In genomic region chr3:194884649-194885315, GRCh38 we compare ENCODE assay signal across 1 cellular context.
TF ChIP-seq lines count a peak whose summit lies in the region.

No MANE protein-coding gene starts in this region.

TF ChIP-seq in HepG2, 621 proteins besides CTCF, POLR2A, EP300 and RAD21 (continued from another document):
- no peak for TF ChIP-seq HOMEZ (CRISPR knock-in tag; IDR thresholded peaks at IDR 0.05; ENCODE audit: low read depth)
- TF ChIP-seq, protein P1, sequence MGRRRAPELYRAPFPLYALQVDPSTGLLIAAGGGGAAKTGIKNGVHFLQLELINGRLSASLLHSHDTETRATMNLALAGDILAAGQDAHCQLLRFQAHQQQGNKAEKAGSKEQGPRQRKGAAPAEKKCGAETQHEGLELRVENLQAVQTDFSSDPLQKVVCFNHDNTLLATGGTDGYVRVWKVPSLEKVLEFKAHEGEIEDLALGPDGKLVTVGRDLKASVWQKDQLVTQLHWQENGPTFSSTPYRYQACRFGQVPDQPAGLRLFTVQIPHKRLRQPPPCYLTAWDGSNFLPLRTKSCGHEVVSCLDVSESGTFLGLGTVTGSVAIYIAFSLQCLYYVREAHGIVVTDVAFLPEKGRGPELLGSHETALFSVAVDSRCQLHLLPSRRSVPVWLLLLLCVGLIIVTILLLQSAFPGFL (CRISPR knock-in tag; IDR thresholded peaks at IDR 0.05), result no peak
- TF ChIP-seq ZBTB7A (CRISPR knock-in tag; IDR thresholded peaks at IDR 0.05), result no peak
- TF ChIP-seq THAP7 (CRISPR knock-in tag; IDR thresholded peaks at IDR 0.05), result no peak
- no peak for TF ChIP-seq GABPA (IDR thresholded peaks at IDR 0.05; ENCODE audit: low read depth, low read length)
- no peak for TF ChIP-seq GABPA (CRISPR knock-in tag; IDR thresholded peaks at IDR 0.05; ENCODE audit: low read depth)
- TF ChIP-seq ZNF530 (CRISPR knock-in tag; IDR thresholded peaks at IDR 0.05; ENCODE audit: low read depth), result no peak
- no peak for TF ChIP-seq KLF12 (CRISPR knock-in tag; IDR thresholded peaks at IDR 0.05; ENCODE audit: borderline replicate concordance)
- TF ChIP-seq PHF20 (CRISPR knock-in tag; IDR thresholded peaks at IDR 0.05), result no peak
- TF ChIP-seq SRSF4 (IDR thresholded peaks at IDR 0.05; ENCODE audit: low read depth, low read length, poor library complexity, severe bottlenecking), result no peak
- no peak for TF ChIP-seq SETDB1 (CRISPR knock-in tag; IDR thresholded peaks at IDR 0.05; ENCODE audit: borderline replicate concordance)
